Comparison of ENCODE assay signal across 22 cellular contexts in genomic region chr2:9163306-9164111, GRCh38. TPM values are rescaled to one million over a fixed set of nuclear protein-coding genes. Genes with fewer than 3 reads are reported as not detected.
DNase-seq lines count a peak whose midpoint lies in the region; ATAC-seq, FAIRE-seq and TF ChIP-seq lines count a peak whose summit lies in the region.
"Had no signal": no experiment of that assay in that cellular context is flagged by ENCODE, and none has a peak within 500 bp of the region (broad histone marks: within the 10 kb centered on the region; RNA-seq: fewer than 3 reads in every experiment).

No MANE protein-coding gene starts in this region.

- peaks cover 31% of the 10 kb centered on the region for H3K4me1 ChIP-seq in keratinocyte (ENCODE audit: control insufficient read depth, extremely low read depth, insufficient read depth, low read length)
- H3K4me1 ChIP-seq in CD4-positive, alpha-beta memory T cell (ENCODE audit: insufficient read depth, low read length): no peaks in the 10 kb centered on the region
- H3K4me1 ChIP-seq: A549 had no signal

- dilution Hi-C loops in keratinocyte (cut with MboI; ENCODE audit: extremely low pct_ligation_motif_present, low sequenced_read_pairs): no loop called here

- H3K4me2 ChIP-seq in keratinocyte (ENCODE audit: control insufficient read depth, extremely low read depth, insufficient read depth, low read depth, low read length): peak overlapping the region; percentile 74
- H3K4me2 ChIP-seq: A549, KMS-11 had no signal

- H3K36me3 ChIP-seq in bronchial epithelial cell (ENCODE audit: control insufficient read depth, insufficient read depth, low read length): no peaks in the 10 kb centered on the region
- H3K36me3 ChIP-seq in keratinocyte (ENCODE audit: control insufficient read depth in 2 of 2, extremely low read depth in 1 of 2, insufficient read depth in 2 of 2, low read length in 2 of 2): no peaks in the 10 kb centered on the region
- H3K36me3 ChIP-seq in CD4-positive, alpha-beta memory T cell (ENCODE audit: insufficient read depth, low read length): no peaks in the 10 kb centered on the region
- H3K36me3 ChIP-seq: upper lobe of left lung, WERI-Rb-1 had no signal

- POLR2A ChIA-PET in CD4-positive, alpha-beta memory T cell (lab: Charles Lee; ENCODE audit: partially characterized antibody): no interaction called here

- H3K9me3 Mint-ChIP-seq in CD4-positive, alpha-beta memory T cell: no peaks in the 10 kb centered on the region
- H3K9me3 Mint-ChIP-seq: H9 had no signal

- H3K4me3 ChIP-seq in bronchial epithelial cell (ENCODE audit: low read depth, low read length) (no peak overlapping the region), keratinocyte (ENCODE audit: control insufficient read depth in 2 of 3, extremely low read depth in 1 of 3, insufficient read depth in 2 of 3, low read depth in 1 of 3, low read length in 3 of 3) (peak overlapping the region in 2 of 3 experiments; percentile 21 to 38)
- no peak overlapping the region for H3K4me3 ChIP-seq in CD4-positive, alpha-beta memory T cell (ENCODE audit: low read length in 2 of 2)
- H3K4me3 ChIP-seq: A549, upper lobe of left lung had no signal

- no peak for ATAC-seq in GM18511 (IDR thresholded peaks at IDR 0.05; ENCODE audit: unreplicated experiment)
- no peak for ATAC-seq in stimulated activated naive CD8-positive, alpha-beta T cell treated with anti-CD3 and anti-CD28 coated beads, Interleukin-15, Interleukin-2, amounts not matched to agents 100 U/mL and 50 U/mL, for 24 hours
- ATAC-seq: A549; naive thymus-derived CD4-positive, alpha-beta T cell had no signal

- no peaks in the 10 kb centered on the region for H3K79me2 ChIP-seq in keratinocyte (ENCODE audit: control insufficient read depth, insufficient read depth, low read length)

- intact Hi-C loops in CD4-positive, alpha-beta memory T cell (cut with micrococcal nuclease): no loop called here
- intact Hi-C loops in head of caudate nucleus (cut with DNase I): no loop called here

- no peak overlapping the region for H3K4me3 Mint-ChIP-seq in CD4-positive, alpha-beta memory T cell
- H3K4me3 Mint-ChIP-seq: H9; naive thymus-derived CD4-positive, alpha-beta T cell had no signal

- no peaks in the 10 kb centered on the region for H4K20me1 ChIP-seq in keratinocyte (ENCODE audit: control insufficient read depth, extremely low read depth, insufficient read depth, low read length)

- CTCF ChIA-PET in CD4-positive, alpha-beta memory T cell (lab: Charles Lee; ENCODE audit: partially characterized antibody): interaction anchor here (1.1 kb wide), 1 partner anchor 9 kb away, joined by 3 read pairs; no protein-coding TSS in a partner anchor

- H3K27ac ChIP-seq in keratinocyte (ENCODE audit: control insufficient read depth, insufficient read depth, low read length): peak overlapping the region; percentile 67
- no peak overlapping the region for H3K27ac ChIP-seq in CD4-positive, alpha-beta memory T cell (ENCODE audit: low read depth, low read length)
- H3K27ac ChIP-seq: A549, KMS-11, upper lobe of left lung, WERI-Rb-1 had no signal

- FAIRE-seq in bronchial epithelial cell (lab: Jason Lieb, UNC): no peak
- FAIRE-seq in keratinocyte (lab: Jason Lieb, UNC): no peak
- FAIRE-seq: A549 had no signal

- DNase-seq in AG08395 (ENCODE audit: low spot score) (peak; percentile 67), M059J (ENCODE audit: low read depth) (peak; percentile 75), bronchial epithelial cell (ENCODE audit: low read depth) (peak; percentile 54), keratinocyte (ENCODE audit: low read depth, low spot score) (no peak), head of caudate nucleus (no peak)
- no peak for DNase-seq in CD4-positive, alpha-beta memory T cell
- no peak for DNase-seq in stimulated activated naive CD8-positive, alpha-beta T cell treated with anti-CD3 and anti-CD28 coated beads, Interleukin-15, Interleukin-2, amounts not matched to agents 100 U/mL and 50 U/mL, for 24 hours
- DNase-seq: activated naive CD4-positive, alpha-beta T cell treated with anti-CD3 and anti-CD28 coated beads, Interleukin-2, amount 50 U/mL, for 16 hours; cerebellar nuclear complex; COR-L47; H9; naive thymus-derived CD4-positive, alpha-beta T cell; NCI-H1436; NCI-H446; right cardiac atrium; stimulated activated CD4-positive, alpha-beta T cell treated with anti-CD3 and anti-CD28 coated beads, Interleukin-2, amount 100 ng/mL, for 48 hours; SW 1271; upper lobe of left lung; WERI-Rb-1 had no signal

- no peak overlapping the region for H3K27ac Mint-ChIP-seq in CD4-positive, alpha-beta memory T cell
- H3K27ac Mint-ChIP-seq: H9 had no signal

- no peak overlapping the region for H2AFZ ChIP-seq in keratinocyte (ENCODE audit: control insufficient read depth, low read length)

- H3K9ac ChIP-seq in keratinocyte (ENCODE audit: control insufficient read depth, extremely low read depth, insufficient read depth, low read length): peak overlapping the region; percentile 51
- H3K9ac ChIP-seq: KMS-11 had no signal

- H3K9me1 ChIP-seq in keratinocyte (ENCODE audit: control insufficient read depth, extremely low read depth, insufficient read depth, low read length): no peaks in the 10 kb centered on the region

- peaks cover 0 to 11% of the 10 kb centered on the region in 2 donors for H3K27me3 Mint-ChIP-seq in CD4-positive, alpha-beta memory T cell

- H3K27me3 ChIP-seq in bronchial epithelial cell (ENCODE audit: control insufficient read depth, insufficient read depth, low read length): no peaks in the 10 kb centered on the region
- no peaks in the 10 kb centered on the region for H3K27me3 ChIP-seq in keratinocyte (ENCODE audit: control insufficient read depth, extremely low read depth, insufficient read depth, low read length)
- H3K27me3 ChIP-seq in CD4-positive, alpha-beta memory T cell (ENCODE audit: insufficient read depth, low read length): no peaks in the 10 kb centered on the region
- H3K27me3 ChIP-seq: upper lobe of left lung had no signal

- H3K9me3 ChIP-seq in keratinocyte (ENCODE audit: control insufficient read depth, low read depth, low read length): no peaks in the 10 kb centered on the region
- no peaks in the 10 kb centered on the region for H3K9me3 ChIP-seq in CD4-positive, alpha-beta memory T cell (ENCODE audit: control insufficient read depth in 1 of 2, low read length in 2 of 2)
- H3K9me3 ChIP-seq: A549, upper lobe of left lung had no signal

- no peak for TF ChIP-seq CTCF in bronchial epithelial cell (IDR thresholded peaks at IDR 0.05; ENCODE audit: insufficient read depth, low read length, severe bottlenecking)
- TF ChIP-seq CTCF in keratinocyte (optimal IDR thresholded peaks at IDR 0.05 in 1 of 3, IDR thresholded peaks at IDR 0.05 in 1 of 3, conservative IDR thresholded peaks at IDR 0.05 in 1 of 3; ENCODE audit: extremely low read depth in 1 of 3, insufficient read depth in 2 of 3, low read length in 3 of 3): no peak

- H3K4me1 Mint-ChIP-seq in CD4-positive, alpha-beta memory T cell: no peaks in the 10 kb centered on the region
- H3K4me1 Mint-ChIP-seq: H9 had no signal

- H3K36me3 Mint-ChIP-seq in CD4-positive, alpha-beta memory T cell: no peaks in the 10 kb centered on the region
- H3K36me3 Mint-ChIP-seq: naive thymus-derived CD4-positive, alpha-beta T cell had no signal

RNA-seq across cellular contexts. Expression of gene ASAP2, which starts 43.1 kb away (rescaled TPM):
- 14.9 and 17.2 TPM in 2 replicates for total RNA-seq in M059J (2014; rRNA removed; shearing (Covaris generic))
- total RNA-seq in bronchial epithelial cell: 20.0 and 25.5 TPM in 2 replicates
- polyA plus RNA-seq in keratinocyte: 30.7 to 59.6 TPM (median 54.2 TPM) in 3 replicates
- 44.6 TPM for polyA plus RNA-seq in keratinocyte (2011; ENCODE audit: low read depth)
- polyA plus RNA-seq in keratinocyte (2011; cell fraction: cytosol; rRNA removed): 37.2 and 58.2 TPM in 2 replicates
- polyA plus RNA-seq in keratinocyte (2011; cell fraction: nucleus; rRNA removed): 62.7 and 72.9 TPM in 2 replicates
- polyA plus RNA-seq in keratinocyte (2012; ENCODE audit: low replicate concordance): 21.4 and 42.3 TPM in 2 replicates
- 32.0 to 96.8 TPM (median 59.0 TPM) in 3 replicates for polyA minus RNA-seq in keratinocyte
- polyA minus RNA-seq in keratinocyte (2011; cell fraction: cytosol; rRNA and poly(A)+ RNA removed): 34.7 TPM
- 47.7 and 89.0 TPM in 2 replicates for polyA minus RNA-seq in keratinocyte (2011; cell fraction: nucleus; rRNA and poly(A)+ RNA removed)
- not detected for total RNA-seq in CD4-positive, alpha-beta memory T cell
- polyA plus RNA-seq in CD4-positive, alpha-beta memory T cell: not detected
- polyA plus RNA-seq: naive thymus-derived CD4-positive, alpha-beta T cell had no signal

Comparison
In these comparisons a context has a peak if more than half of its experiments do, and no peak if none do; other contexts are left out.
1. DNase-seq: peak in AG08395 (single experiment), M059J (single experiment) and bronchial epithelial cell (single experiment); none in keratinocyte (single experiment), CD4-positive, alpha-beta memory T cell (0 of 5), stimulated activated naive CD8-positive, alpha-beta T cell treated with anti-CD3 and anti-CD28 coated beads, Interleukin-15, Interleukin-2, amounts not matched to agents 100 U/mL and 50 U/mL, for 24 hours (single experiment) and head of caudate nucleus (0 of 42).
2. H3K4me3 ChIP-seq: peak in keratinocyte (2 of 3); none in bronchial epithelial cell (single experiment) and CD4-positive, alpha-beta memory T cell (0 of 2).
3. RNA of gene ASAP2, which starts 43.1 kb away (total RNA-seq): 20.0 to 25.5 TPM in bronchial epithelial cell and 14.9 to 17.2 TPM in M059J; not detected in CD4-positive, alpha-beta memory T cell; every median in the first group is over 10 times any median in the second.